ENCODE assay signal across 8 cellular contexts in genomic region chr2:202807431-202808138, GRCh38.
A peak's percentile ranks its signal among the peaks of the same experiment; 100 is the strongest.
DNase-seq lines count a peak whose midpoint lies in the region; ATAC-seq, FAIRE-seq and TF ChIP-seq lines count a peak whose summit lies in the region.
"Not testable (repeated sequence)": the region's sequence is repeated elsewhere in the genome, so short reads cannot be mapped to it uniquely, and the experiment has no call there.

No MANE protein-coding gene starts in this region.

- H3K4me1 ChIP-seq in body of pancreas; fibroblast of lung (ENCODE audit: control insufficient read depth, extremely low read depth, insufficient read depth, low read length): not testable (repeated sequence)

- not testable (repeated sequence) for H3K9ac ChIP-seq in fibroblast of lung (ENCODE audit: insufficient read depth, low read length)

- H3K4me2 ChIP-seq in fibroblast of lung (ENCODE audit: extremely low read depth, insufficient read depth, low read length): not testable (repeated sequence)

- intact Hi-C loops in body of pancreas (cut with DNase I): not testable (repeated sequence)

- peak overlapping the region; percentile 15 for H2AFZ ChIP-seq in fibroblast of lung (ENCODE audit: low read length)

- not testable (repeated sequence) for H3K36me3 ChIP-seq in body of pancreas (replicated peaks in 1 of 2; ENCODE audit: insufficient read depth in 1 of 2, low read depth in 2 of 2); fibroblast of lung (ENCODE audit: control insufficient read depth, insufficient read depth, low read length)

- not testable (repeated sequence) for H3K27ac ChIP-seq in body of pancreas; fibroblast of lung (ENCODE audit: insufficient read depth, low read length)

- 86% methylated on average over 1 of the region's 1 CpG for WGBS in body of pancreas, 2 donors

- H3K9me3 ChIP-seq in body of pancreas; fibroblast of lung (ENCODE audit: control insufficient read depth, insufficient read depth, low read depth, low read length): not testable (repeated sequence)

- not testable (repeated sequence) for H3K79me2 ChIP-seq in fibroblast of lung (ENCODE audit: control insufficient read depth, insufficient read depth, low read length)

- not testable (repeated sequence) for TF ChIP-seq POLR2A in body of pancreas (IDR thresholded peaks at IDR 0.05)

- peak; percentile 78 for DNase-seq in AG10803 (ENCODE audit: low read depth)
- DNase-seq in HFF-Myc (ENCODE audit: extremely low read depth, low read depth): peak; percentile 17
- DNase-seq in RCC 7860 (ENCODE audit: low spot score): peak; percentile 82
- DNase-seq in body of pancreas: peak; percentile 80 to 87 (median 84)
- peak; percentile 88 to 93 for DNase-seq in fibroblast of lung (ENCODE audit: low read depth in 2 of 2)
- peak; percentile 89 for DNase-seq in iris pigment epithelial cell (ENCODE audit: low read depth)
- peak in 45 of 56 donors; percentile 1 to 83 (median 35) for DNase-seq in nucleus accumbens (lab: John Stamatoyannopoulos, UW)
- peak; percentile 81 for DNase-seq in stromal cell of bone marrow (ENCODE audit: low read depth)

- ATAC-seq in body of pancreas: peak; percentile 93

- not testable (repeated sequence) for H3K27me3 ChIP-seq in body of pancreas; fibroblast of lung (ENCODE audit: control insufficient read depth, insufficient read depth, low read length)

- peak; percentile 87 for FAIRE-seq in RCC 7860 (lab: Jason Lieb, UNC)

- not testable (repeated sequence) for H4K20me1 ChIP-seq in fibroblast of lung (ENCODE audit: control insufficient read depth, extremely low read depth, insufficient read depth, low read length)

- not testable (repeated sequence) for H3K4me3 ChIP-seq in AG10803 (ENCODE audit: low read length); HFF-Myc (replicated peaks; ENCODE audit: low read depth, low read length); body of pancreas; fibroblast of lung (replicated peaks in 1 of 4; ENCODE audit: control extremely low read depth in 1 of 4, insufficient read depth in 1 of 4, low read depth in 3 of 4, low read length in 4 of 4)

- not testable (repeated sequence) for TF ChIP-seq CTCF in AG10803 (conservative IDR thresholded peaks at IDR 0.05; ENCODE audit: low read length); HFF-Myc (IDR thresholded peaks at IDR 0.05; ENCODE audit: low read depth, low read length, missing control alignments); body of pancreas (IDR thresholded peaks at IDR 0.05); fibroblast of lung (conservative IDR thresholded peaks at IDR 0.05 in 1 of 2, IDR thresholded peaks at IDR 0.05 in 1 of 2; ENCODE audit: low read depth in 1 of 2, low read length in 2 of 2)

Comparison
In these comparisons a context has a peak if more than half of its experiments do, and no peak if none do; other contexts are left out.
1. DNase-seq: peak in every context shown above with its lines; median percentile 90 in fibroblast of lung; 89 in iris pigment epithelial cell; 84 in body of pancreas; 82 in RCC 7860; 81 in stromal cell of bone marrow; 78 in AG10803; 35 in nucleus accumbens; 17 in HFF-Myc.